Comparison of ENCODE assay signal across 12 cellular contexts in genomic region chr13:67369895-67370660, GRCh38.
DNase-seq lines count a peak whose midpoint lies in the region; ATAC-seq, FAIRE-seq and TF ChIP-seq lines count a peak whose summit lies in the region.
"Had no signal": no experiment of that assay in that cellular context is flagged by ENCODE, and none has a peak within 500 bp of the region (broad histone marks: within the 10 kb centered on the region; RNA-seq: fewer than 3 reads in every experiment).

No MANE protein-coding gene starts in this region.

- intact Hi-C loops in esophagus muscularis mucosa (cut with DNase I): no loop called here

- H3K27me3 ChIP-seq in fibroblast of lung (ENCODE audit: control insufficient read depth, insufficient read depth, low read length) (no peaks in the 10 kb centered on the region), esophagus muscularis mucosa (no peaks in the 10 kb centered on the region)

- H3K9ac ChIP-seq in fibroblast of lung (ENCODE audit: insufficient read depth, low read length): no peak overlapping the region

- H3K36me3 ChIP-seq in fibroblast of lung (ENCODE audit: control insufficient read depth, insufficient read depth, low read length) (no peaks in the 10 kb centered on the region), esophagus muscularis mucosa (no peaks in the 10 kb centered on the region)

- H3K4me2 ChIP-seq in fibroblast of lung (ENCODE audit: extremely low read depth, insufficient read depth, low read length): no peak overlapping the region

- H3K4me3 ChIP-seq in fibroblast of lung (replicated peaks in 1 of 4; ENCODE audit: control extremely low read depth in 1 of 4, insufficient read depth in 1 of 4, low read depth in 3 of 4, low read length in 4 of 4): no peak overlapping the region
- no peak overlapping the region for H3K4me3 ChIP-seq in esophagus muscularis mucosa

- 36% methylated on average over 6 of the region's 6 CpGs for WGBS in esophagus muscularis mucosa

- H3K9me3 ChIP-seq in fibroblast of lung (ENCODE audit: control insufficient read depth, insufficient read depth, low read depth, low read length) (no peaks in the 10 kb centered on the region), esophagus muscularis mucosa (no peaks in the 10 kb centered on the region)

- TF ChIP-seq EP300 in esophagus muscularis mucosa (IDR thresholded peaks at IDR 0.05): no peak

- TF ChIP-seq CTCF in fibroblast of lung (conservative IDR thresholded peaks at IDR 0.05 in 1 of 2, IDR thresholded peaks at IDR 0.05 in 1 of 2; ENCODE audit: low read depth in 1 of 2, low read length in 2 of 2) (no peak), esophagus muscularis mucosa (IDR thresholded peaks at IDR 0.05) (no peak)

- H3K79me2 ChIP-seq in fibroblast of lung (ENCODE audit: control insufficient read depth, insufficient read depth, low read length): no peaks in the 10 kb centered on the region

- DNase-seq in EL: peak; percentile 71
- peak; percentile 67 for DNase-seq in RCC 7860 (ENCODE audit: low spot score)
- peak; percentile 97 for DNase-seq in fibroblast of lung (ENCODE audit: low read depth in 2 of 2)
- peak; percentile 93 for DNase-seq in non-pigmented ciliary epithelial cell (ENCODE audit: low read depth)
- no peak for DNase-seq in NCI-H2196 (lab: John Stamatoyannopoulos, UW; ENCODE audit: unreplicated experiment)
- no peak for DNase-seq in cerebellum (ENCODE audit: low spot score)
- no peak for DNase-seq in esophagus muscularis mucosa (ENCODE audit: extremely low spot score)
- DNase-seq: activated CD8-positive, alpha-beta memory T cell treated with anti-CD3 and anti-CD28 coated beads, Interleukin-2, amount 10 ng/mL, durations not matched to agents 7 days and 5 days; CD8-positive, alpha-beta T cell; NCI-H510A treated with DMSO at 0.1 percent for 48 hours; RPMI8226 had no signal

- ATAC-seq in GM18909 (IDR thresholded peaks at IDR 0.05; ENCODE audit: poor library complexity, unreplicated experiment): no peak
- ATAC-seq: activated CD8-positive, alpha-beta memory T cell treated with anti-CD3 and anti-CD28 coated beads, Interleukin-2, amount 10 ng/mL, durations not matched to agents 7 days and 5 days; CD8-positive, alpha-beta T cell had no signal

- H4K20me1 ChIP-seq in fibroblast of lung (ENCODE audit: control insufficient read depth, extremely low read depth, insufficient read depth, low read length): no peaks in the 10 kb centered on the region

- H3K4me1 ChIP-seq in fibroblast of lung (ENCODE audit: control insufficient read depth, extremely low read depth, insufficient read depth, low read length) (no peaks in the 10 kb centered on the region), esophagus muscularis mucosa (peaks cover 0 to 6% (median 0%) of the 10 kb centered on the region in 4 donors)

- no peak overlapping the region for H2AFZ ChIP-seq in fibroblast of lung (ENCODE audit: low read length)

- no peak for TF ChIP-seq POLR2A in esophagus muscularis mucosa (IDR thresholded peaks at IDR 0.05; ENCODE audit: low read depth)

- no peak overlapping the region for H3K27ac ChIP-seq in fibroblast of lung (ENCODE audit: insufficient read depth, low read length)
- peak overlapping the region in 1 of 4 donors; percentile 30 for H3K27ac ChIP-seq in esophagus muscularis mucosa (replicated peaks in 1 of 4)

- no peak for FAIRE-seq in RCC 7860 (lab: Jason Lieb, UNC)

Comparison
In these comparisons a context has a peak if more than half of its experiments do, and no peak if none do; other contexts are left out.
1. DNase-seq: peak in EL (single experiment), RCC 7860 (single experiment), fibroblast of lung (2 of 2) and non-pigmented ciliary epithelial cell (single experiment); none in NCI-H2196 (single experiment), cerebellum (single experiment) and esophagus muscularis mucosa (single experiment).